ENCODE assay signal across 8 cellular contexts in the genomic region with DNA sequence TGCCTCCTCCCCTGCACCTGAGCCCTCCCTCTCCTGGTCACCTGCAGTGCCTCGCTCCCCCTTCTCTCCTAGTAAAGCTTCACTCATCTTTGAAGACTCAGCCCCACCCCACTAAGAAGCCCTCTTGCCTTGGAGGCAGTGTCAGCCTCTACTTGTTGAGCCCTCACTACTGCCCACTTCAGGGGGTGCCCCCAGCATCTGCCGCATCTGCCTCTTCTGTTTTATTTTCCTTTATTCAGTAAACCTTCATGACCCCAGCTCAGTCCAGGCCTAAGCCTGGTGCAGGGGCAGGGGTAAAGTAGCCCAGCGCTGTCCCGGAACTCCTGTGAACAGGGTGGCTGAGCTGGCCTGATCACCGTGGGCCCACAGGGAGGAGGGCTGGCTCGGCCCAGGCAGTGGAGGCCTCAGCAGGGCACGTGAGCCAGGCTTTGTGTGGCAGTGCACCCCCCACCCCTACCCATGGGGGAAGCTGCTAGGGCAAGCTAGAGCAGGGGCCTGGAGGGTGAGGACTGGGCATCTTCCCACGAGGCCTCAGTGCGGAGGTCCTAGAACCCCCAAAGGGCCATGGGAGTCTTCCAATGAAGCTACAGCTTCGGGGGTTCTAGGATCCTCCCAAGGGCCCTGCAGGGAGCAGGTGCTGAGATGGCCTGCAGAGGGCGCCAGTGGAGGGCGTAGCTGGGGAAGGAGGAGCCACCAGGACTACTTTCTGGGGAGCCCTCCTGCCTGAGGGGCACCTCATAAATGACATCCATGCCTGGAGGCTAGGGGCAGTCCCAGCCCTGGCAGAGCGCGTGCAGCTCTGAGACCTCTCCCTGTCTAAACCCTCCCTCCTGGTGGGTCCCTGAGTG. TPM values are rescaled to one million over a fixed set of nuclear protein-coding genes. Genes with fewer than 3 reads are reported as not detected.
DNase-seq lines count a peak whose midpoint lies in the region; ATAC-seq and TF ChIP-seq lines count a peak whose summit lies in the region.

No MANE protein-coding gene starts in this region.

- peak overlapping the region in 4 of 5 experiments; percentile 28 to 89 (median 80) for H3K27ac Mint-ChIP-seq in brain

- TF ChIP-seq CTCF in GM12873 (IDR thresholded peaks at IDR 0.05; ENCODE audit: insufficient read depth, low read depth, low read length, missing control alignments) (peak; percentile 80), RWPE2 (IDR thresholded peaks at IDR 0.05; ENCODE audit: poor library complexity, severe bottlenecking) (peak; percentile 73), brain (conservative IDR thresholded peaks at IDR 0.05) (peak; percentile 47 to 70), right lobe of liver (IDR thresholded peaks at IDR 0.05) (peak; percentile 48 to 65 (median 52)), thoracic aorta (IDR thresholded peaks at IDR 0.05) (peak; percentile 55)

- H3K36me3 ChIP-seq in RWPE2 (ENCODE audit: low read depth) (no peaks in the 10 kb centered on the region), right lobe of liver (no peaks in the 10 kb centered on the region), thoracic aorta (peaks cover 18% of the 10 kb centered on the region)

- H3K27ac ChIP-seq in RWPE2 (ENCODE audit: poor library complexity, severe bottlenecking) (no peak overlapping the region), right lobe of liver (no peak overlapping the region), thoracic aorta (no peak overlapping the region)

- H3K9me3 ChIP-seq in RWPE2 (ENCODE audit: severe bottlenecking), result no peaks in the 10 kb centered on the region
- H3K9me3 ChIP-seq in right lobe of liver, result no peaks in the 10 kb centered on the region
- no peaks in the 10 kb centered on the region for H3K9me3 ChIP-seq in thoracic aorta

- peaks cover 13% of the 10 kb centered on the region for H3K36me3 Mint-ChIP-seq in brain

- TF ChIP-seq POLR2A in right lobe of liver (IDR thresholded peaks at IDR 0.05), result no peak

- peaks cover 26% of the 10 kb centered on the region for H3K4me1 Mint-ChIP-seq in brain

- H3K4me1 ChIP-seq in RWPE2 (ENCODE audit: insufficient read depth, poor library complexity, severe bottlenecking) (no peaks in the 10 kb centered on the region), right lobe of liver (no peaks in the 10 kb centered on the region), thoracic aorta (ENCODE audit: control insufficient read depth in 1 of 2, low read depth in 2 of 2) (peaks cover 0 to 5% of the 10 kb centered on the region in 2 donors)

- WGBS in right lobe of liver (ENCODE audit: insufficient coverage, low coverage, low lambda C conversion rate, missing lambda C conversion rate), result 75% methylated on average over 1 of the region's 14 CpGs

- intact Hi-C loops in right lobe of liver (cut with DNase I), result no loop called here

- DNase-seq in RWPE2 (ENCODE audit: low spot score), result peak; percentile 68
- DNase-seq in right lobe of liver, result peak; percentile 41 to 51 (median 50)
- DNase-seq in thoracic aorta (ENCODE audit: low spot score), result no peak
- DNase-seq in GM19238 (ENCODE audit: insufficient read length, low spot score), result no peak
- DNase-seq in MV-4-11 (lab: John Stamatoyannopoulos, UW), result no peak
- DNase-seq in NCI-H774 (lab: John Stamatoyannopoulos, UW), result no peak

- H3K27me3 ChIP-seq in RWPE2 (ENCODE audit: insufficient read depth, poor library complexity, severe bottlenecking), result no peaks in the 10 kb centered on the region
- no peaks in the 10 kb centered on the region for H3K27me3 ChIP-seq in right lobe of liver
- no peaks in the 10 kb centered on the region for H3K27me3 ChIP-seq in thoracic aorta (replicated peaks; ENCODE audit: insufficient read depth)

- peaks cover 0 to 15% (median 4%) of the 10 kb centered on the region in 5 experiments for H3K9me3 Mint-ChIP-seq in brain

- ATAC-seq in RWPE2 (ENCODE audit: low read depth) (no peak; the same call in 2 of the 3 replicates), right lobe of liver (peak; percentile 8 to 54 (median 42)), thoracic aorta (ENCODE audit: insufficient number of reproducible peaks, low FRiP score, low read depth) (no peak)

- H3K4me3 ChIP-seq in RWPE2 (ENCODE audit: severe bottlenecking) (no peak overlapping the region), right lobe of liver (no peak overlapping the region), thoracic aorta (no peak overlapping the region)

- no peak overlapping the region for H3K4me3 Mint-ChIP-seq in brain

- no peaks in the 10 kb centered on the region for H3K27me3 Mint-ChIP-seq in brain

RNA-seq across cellular contexts. Expression of a gene that starts 36.1 kb away (rescaled TPM):
- 206 TPM for polyA plus RNA-seq in brain (ENCODE audit: insufficient read depth, low read depth, low replicate concordance)
- total RNA-seq in right lobe of liver, result 100 to 1,000 TPM in 1 of 6 experiments, 10 to 100 TPM in 5; 35.6 to 103 (median 63.2) TPM
- total RNA-seq in thoracic aorta, result 100 to 1,000 TPM; 215 to 256 TPM

RNA-seq across cellular contexts. Expression of a gene that starts 39.9 kb away (rescaled TPM):
- 2.4 TPM for polyA plus RNA-seq in brain (ENCODE audit: insufficient read depth, low read depth, low replicate concordance)
- total RNA-seq in right lobe of liver, result 1 to 10 TPM; 1.2 to 4.9 (median 2.2) TPM
- total RNA-seq in thoracic aorta, result 10 to 100 TPM; 24.5 to 24.8 TPM

Comparison
In these comparisons a context has a peak if more than half of its experiments do, and no peak if none do; other contexts are left out.
1. ATAC-seq: peak in right lobe of liver (4 of 4); none in RWPE2 (single experiment) and thoracic aorta (single experiment).
2. DNase-seq: peak in RWPE2 (single experiment) and right lobe of liver (3 of 3); none in thoracic aorta (single experiment), GM19238 (single experiment), MV-4-11 (single experiment) and NCI-H774 (single experiment).
3. RNA of a gene that starts 39.9 kb away (total RNA-seq): 24.5 to 24.8 TPM in thoracic aorta; 1.2 to 4.9 TPM in right lobe of liver; every median in the first group is over 4 times any median in the second.
4. Peak in every context shown above with its lines, with median percentiles within 50 percentile points of each other: CTCF ChIP-seq.